ENCODE assay signal across 13 cellular contexts in genomic region chr7:157541295-157541608, GRCh38.
"Had no signal": no experiment of that assay in that cellular context is flagged by ENCODE, and none has a peak within 500 bp of the region (broad histone marks: within the 10 kb centered on the region; RNA-seq: fewer than 3 reads in every experiment).

No MANE protein-coding gene starts in this region.

- H3K36me3 Mint-ChIP-seq: activated CD4-positive, alpha-beta memory T cell treated with anti-CD3 and anti-CD28 coated beads for 36 hours had no signal

- H3K27ac Mint-ChIP-seq: activated CD4-positive, alpha-beta memory T cell treated with anti-CD3 and anti-CD28 coated beads for 36 hours; activated naive CD4-positive, alpha-beta T cell treated with anti-CD3 and anti-CD28 coated beads, Interleukin-2, amount 50 U/mL, for 24 hours; activated T-helper 2 cell treated with anti-CD3 and anti-CD28 coated beads, Interferon-gamma antibody, Interleukin-2, Interleukin-4, amounts not matched to agents 10 μg/mL and 5 μg/mL and 100 μg/mL, durations not matched to agents 14 hours and 24 hours and 36 hours; dendritic cell treated with granulocyte-macrophage colony-stimulating factor and Interleukin-4, amounts not matched to agents 40 ng/mL and 50 ng/mL, for 4 days had no signal

- DNase-seq: activated CD4-positive, alpha-beta memory T cell treated with anti-CD3 and anti-CD28 coated beads for 36 hours; activated CD4-positive, CD25-positive, alpha-beta regulatory T cell treated with anti-CD3 and anti-CD28 coated beads, Interleukin-2, amount 50 U/mL, for 72 hours; activated T-cell treated with anti-CD3 and anti-CD28 coated beads for 4 hours; amniotic stem cell; effector memory CD8-positive, alpha-beta T cell; stimulated activated naive CD4-positive, alpha-beta T cell treated with Interleukin-2 at 50 U/mL for 16 hours; upper lobe of left lung had no signal

- H3K4me3 ChIP-seq: smooth muscle cell, upper lobe of left lung had no signal

- H3K4me3 Mint-ChIP-seq: activated CD4-positive, alpha-beta memory T cell treated with anti-CD3 and anti-CD28 coated beads for 36 hours; activated naive CD4-positive, alpha-beta T cell treated with anti-CD3 and anti-CD28 coated beads, Interleukin-2, amount 50 U/mL, for 24 hours; brain; dendritic cell treated with granulocyte-macrophage colony-stimulating factor and Interleukin-4, amounts not matched to agents 40 ng/mL and 50 ng/mL, for 4 days; effector memory CD8-positive, alpha-beta T cell had no signal

- H3K27ac ChIP-seq: upper lobe of left lung had no signal

- H3K27me3 Mint-ChIP-seq: activated CD4-positive, alpha-beta memory T cell treated with anti-CD3 and anti-CD28 coated beads for 36 hours; activated naive CD4-positive, alpha-beta T cell treated with anti-CD3 and anti-CD28 coated beads, Interleukin-2, amount 50 U/mL, for 24 hours had no signal

- H3K9me3 Mint-ChIP-seq: activated CD4-positive, alpha-beta memory T cell treated with anti-CD3 and anti-CD28 coated beads for 36 hours; activated naive CD4-positive, alpha-beta T cell treated with anti-CD3 and anti-CD28 coated beads, Interleukin-2, amount 50 U/mL, for 24 hours; dendritic cell treated with granulocyte-macrophage colony-stimulating factor and Interleukin-4, amounts not matched to agents 40 ng/mL and 50 ng/mL, for 4 days; effector memory CD8-positive, alpha-beta T cell had no signal

- ATAC-seq: effector memory CD8-positive, alpha-beta T cell; left colon had no signal

- H3K9me3 ChIP-seq: upper lobe of left lung had no signal

- H3K27me3 ChIP-seq: upper lobe of left lung had no signal

- H3K4me1 ChIP-seq: upper lobe of left lung had no signal
